Comparison of ENCODE assay signal across 1 cellular context in genomic region chr19:49857834-49858590, GRCh38.
TF ChIP-seq lines count a peak whose summit lies in the region.

No MANE protein-coding gene starts in this region.

TF ChIP-seq in SK-N-SH treated with all-trans-retinoic acid at 6 μM for 48 hours, 23 proteins besides CTCF, POLR2A, EP300 and RAD21 (continued from another document):
- no peak for TF ChIP-seq PATZ1 (CRISPR knock-in tag; IDR thresholded peaks at IDR 0.05; ENCODE audit: borderline replicate concordance)
- no peak for TF ChIP-seq ZNF565 (CRISPR knock-in tag; conservative IDR thresholded peaks at IDR 0.05; ENCODE audit: low read depth)
- no peak for TF ChIP-seq ISL1 (CRISPR knock-in tag; IDR thresholded peaks at IDR 0.05)
- TF ChIP-seq RARB (CRISPR knock-in tag; IDR thresholded peaks at IDR 0.05), result no peak
- no peak for TF ChIP-seq POU6F1 (CRISPR knock-in tag; IDR thresholded peaks at IDR 0.05; ENCODE audit: borderline replicate concordance, low read depth)
- TF ChIP-seq CREB5 (CRISPR knock-in tag; IDR thresholded peaks at IDR 0.05; ENCODE audit: low read depth), result no peak
- TF ChIP-seq ZNF70 (CRISPR knock-in tag; IDR thresholded peaks at IDR 0.05), result no peak
